ENCODE assay signal across 8 cellular contexts in the genomic region with DNA sequence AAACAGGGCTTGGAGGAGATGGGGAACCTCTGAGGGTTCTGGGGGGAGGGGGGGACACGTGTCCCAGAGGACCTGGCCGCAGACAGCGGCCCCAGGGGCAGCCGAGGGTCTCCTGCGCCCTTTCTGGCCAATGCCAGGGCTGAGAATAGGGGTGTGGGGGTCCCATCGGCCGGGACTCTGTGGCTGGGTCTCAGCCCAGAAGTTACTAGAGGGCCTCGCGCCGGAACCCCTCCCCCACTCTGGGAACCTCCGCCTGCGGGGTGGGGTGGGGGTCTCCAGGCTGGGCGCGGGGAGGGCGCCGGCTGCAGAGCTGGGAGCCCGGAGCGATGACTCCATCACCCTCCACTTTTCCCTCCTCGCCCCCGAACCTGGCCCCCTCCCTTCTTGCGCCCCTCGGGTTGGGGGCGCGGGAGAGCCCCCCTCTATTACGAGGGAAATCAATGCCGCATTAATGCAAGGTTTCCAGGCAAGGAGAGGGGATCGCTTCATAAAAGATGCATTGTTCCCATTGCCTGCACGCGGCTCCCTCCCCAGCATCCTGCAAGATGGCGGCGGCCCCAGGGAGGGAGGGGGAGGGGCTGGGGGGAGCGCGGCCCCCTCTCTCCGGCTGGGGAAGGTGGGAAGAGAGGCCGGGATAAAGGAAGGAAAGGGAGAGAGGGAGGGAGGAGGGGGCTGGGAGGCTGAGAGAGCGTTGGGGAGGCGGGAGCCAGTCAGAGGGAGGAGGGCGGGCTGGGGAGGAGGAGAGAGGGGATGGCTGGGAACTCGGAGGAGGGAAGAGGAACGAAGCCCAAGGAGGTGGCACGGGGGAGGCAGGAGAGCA.
DNase-seq lines count a peak whose midpoint lies in the region; ATAC-seq and TF ChIP-seq lines count a peak whose summit lies in the region.
"Not testable (repeated sequence)": the region's sequence is repeated elsewhere in the genome, so short reads cannot be mapped to it uniquely, and the experiment has no call there.

No MANE protein-coding gene starts in this region.

- not testable (repeated sequence) for H3K9me3 Mint-ChIP-seq in activated CD4-positive, alpha-beta T cell treated with anti-CD3 and anti-CD28 coated beads for 36 hours (ENCODE audit: low read depth)

- not testable (repeated sequence) for H3K9ac ChIP-seq in mammary epithelial cell (ENCODE audit: insufficient read depth, low read length)

- H3K4me3 ChIP-seq in AG04449 (ENCODE audit: low read depth, low read length) (peak overlapping the region; percentile 47), GM12875 (ENCODE audit: low read depth, low read length) (peak overlapping the region; percentile 26), mammary epithelial cell (replicated peaks in 1 of 3; ENCODE audit: insufficient read depth in 1 of 3, low read depth in 2 of 3, low read length in 3 of 3) (peak overlapping the region in 1 of 3 experiments; percentile 36), skeletal muscle cell (ENCODE audit: low read depth, low read length) (peak overlapping the region; percentile 47)

- DNase-seq in AG04449 (ENCODE audit: low read depth, low spot score) = peak; percentile 3
- DNase-seq in NCI-H345 (lab: John Stamatoyannopoulos, UW) = peak; percentile 73
- peak; percentile 19 for DNase-seq in activated CD4-positive, alpha-beta T cell treated with anti-CD3 and anti-CD28 coated beads for 36 hours
- not testable (repeated sequence) for DNase-seq in mammary epithelial cell; Right ventricle myocardium inferior (ENCODE audit: missing footprints)
- DNase-seq in midbrain (lab: John Stamatoyannopoulos, UW) = peak; percentile 12
- DNase-seq in skeletal muscle cell (ENCODE audit: low read depth) = peak; percentile 55

- POLR2A ChIA-PET in AG04449 (lab: Yijun Ruan, JAX); activated CD4-positive, alpha-beta T cell treated with anti-CD3 and anti-CD28 coated beads for 36 hours (lab: Charles Lee): not testable (repeated sequence)

- peak overlapping the region; percentile 75 for H2AFZ ChIP-seq in mammary epithelial cell (ENCODE audit: low read depth, low read length)

- not testable (repeated sequence) for H3K79me2 ChIP-seq in mammary epithelial cell (ENCODE audit: insufficient read depth, low read length)

- CTCF ChIA-PET in AG04449 (lab: Yijun Ruan, JAX); activated CD4-positive, alpha-beta T cell treated with anti-CD3 and anti-CD28 coated beads for 36 hours (lab: Charles Lee); mammary epithelial cell (lab: Charles Lee; ENCODE audit: low non-redundant PET): not testable (repeated sequence)

- peak; percentile 75 for ATAC-seq in activated CD4-positive, alpha-beta T cell treated with anti-CD3 and anti-CD28 coated beads for 36 hours
- ATAC-seq in Right ventricle myocardium inferior = peak; percentile 93

- intact Hi-C loops in activated CD4-positive, alpha-beta T cell treated with anti-CD3 and anti-CD28 coated beads for 36 hours (cut with DNase I, micrococcal nuclease); mammary epithelial cell (cut with micrococcal nuclease); Right ventricle myocardium inferior (cut with DNase I): not testable (repeated sequence)

- not testable (repeated sequence) for H4K20me1 ChIP-seq in mammary epithelial cell (ENCODE audit: insufficient read depth, low read length)

- H3K36me3 ChIP-seq in mammary epithelial cell (ENCODE audit: insufficient read depth, low read length) = not testable (repeated sequence)

- not testable (repeated sequence) for H3K4me1 ChIP-seq in mammary epithelial cell (ENCODE audit: insufficient read depth, low read length)

- peak overlapping the region; percentile 30 for H3K4me3 Mint-ChIP-seq in activated CD4-positive, alpha-beta T cell treated with anti-CD3 and anti-CD28 coated beads for 36 hours

- H3K4me2 ChIP-seq in mammary epithelial cell (ENCODE audit: insufficient read depth, low read depth, low read length) = peak overlapping the region; percentile 42

- H3K9me3 ChIP-seq in mammary epithelial cell (replicated peaks; ENCODE audit: insufficient read depth, low read length) = not testable (repeated sequence)

- H3K27me3 ChIP-seq in mammary epithelial cell (ENCODE audit: insufficient read depth, low read length) = not testable (repeated sequence)

- WGBS in mammary epithelial cell (ENCODE audit: low coverage, missing lambda C conversion rate) = 0% methylated on average over 2 of the region's 41 CpGs

- H3K27me3 Mint-ChIP-seq in activated CD4-positive, alpha-beta T cell treated with anti-CD3 and anti-CD28 coated beads for 36 hours = not testable (repeated sequence)

- not testable (repeated sequence) for H3K27ac ChIP-seq in mammary epithelial cell (ENCODE audit: insufficient read depth, low read depth, low read length)

- H3K27ac Mint-ChIP-seq in activated CD4-positive, alpha-beta T cell treated with anti-CD3 and anti-CD28 coated beads for 36 hours = not testable (repeated sequence)

- dilution Hi-C loops in mammary epithelial cell (cut with HindIII; ENCODE audit: low sequenced_read_pairs) = not testable (repeated sequence)

- in situ Hi-C loops in mammary epithelial cell (cut with MboI; ENCODE audit: low sequenced_read_pairs in 2 of 2) = not testable (repeated sequence)

- H3K36me3 Mint-ChIP-seq in activated CD4-positive, alpha-beta T cell treated with anti-CD3 and anti-CD28 coated beads for 36 hours (ENCODE audit: low read depth) = not testable (repeated sequence)

- TF ChIP-seq CTCF in AG04449 (IDR thresholded peaks at IDR 0.05; ENCODE audit: insufficient read depth, low read length, missing control alignments); GM12875 (IDR thresholded peaks at IDR 0.05; ENCODE audit: borderline replicate concordance, insufficient read depth, low read depth, low read length); mammary epithelial cell (conservative IDR thresholded peaks at IDR 0.05 in 1 of 2, IDR thresholded peaks at IDR 0.05 in 1 of 2; ENCODE audit: extremely low read depth in 1 of 2, insufficient read depth in 1 of 2, low read depth in 1 of 2, low read length in 2 of 2): not testable (repeated sequence)

- H3K4me1 Mint-ChIP-seq in activated CD4-positive, alpha-beta T cell treated with anti-CD3 and anti-CD28 coated beads for 36 hours = not testable (repeated sequence)

- BruUV-seq in mammary epithelial cell (replicated peaks; lab: Mats Ljungman, UMichigan) = not testable (repeated sequence)
